In genomic region chr1:30259631-30260030, GRCh38 we compare ENCODE assay signal across 38 cellular contexts.
"Had no signal": no experiment of that assay in that cellular context is flagged by ENCODE, and none has a peak within 500 bp of the region (broad histone marks: within the 10 kb centered on the region; RNA-seq: fewer than 3 reads in every experiment).

No MANE protein-coding gene starts in this region.

- H3K4me3 ChIP-seq: adrenal gland, body of pancreas, cardiac muscle cell had no signal

- H3K4me1 ChIP-seq: adrenal gland, body of pancreas had no signal

- H3K27me3 ChIP-seq: adrenal gland, body of pancreas, brain microvascular endothelial cell, cardiac muscle cell had no signal

- FAIRE-seq: astrocyte, bronchial epithelial cell, colon, TTC549 had no signal

- H3K27ac ChIP-seq: adrenal gland, body of pancreas, brain microvascular endothelial cell, cardiac muscle cell, VCaP had no signal

- H3K4me1 Mint-ChIP-seq: activated B cell treated with CpG ODN at 0.5 μM for 24 hours; activated CD4-positive, alpha-beta T cell treated with anti-CD3 and anti-CD28 coated beads, Interleukin-2, amount 10 ng/mL, durations not matched to agents 24 days and 14 days; activated naive CD8-positive, alpha-beta T cell treated with anti-CD3 and anti-CD28 coated beads for 36 hours; central memory CD8-positive, alpha-beta T cell had no signal

- H3K9me3 ChIP-seq: adrenal gland, body of pancreas had no signal

- DNase-seq: activated B cell treated with CpG ODN at 0.5 μM for 24 hours; activated CD4-positive, alpha-beta memory T cell treated with anti-CD3 and anti-CD28 coated beads for 36 hours; activated CD4-positive, alpha-beta T cell treated with anti-CD3 and anti-CD28 coated beads for 4 hours; activated CD4-positive, alpha-beta T cell treated with anti-CD3 and anti-CD28 coated beads, Interleukin-2, amount 10 ng/mL, durations not matched to agents 24 days and 14 days; activated CD4-positive, alpha-beta T cell treated with anti-CD3 and anti-CD28 coated beads, Interleukin-2, amount 50 U/mL, for 1 hour; activated CD4-positive, alpha-beta T cell treated with anti-CD3 and anti-CD28 coated beads, Interleukin-2, amount 50 U/mL, for 4 hours; activated CD4-positive, CD25-positive, alpha-beta regulatory T cell treated with anti-CD3 and anti-CD28 coated beads, Interleukin-2, amount 50 U/mL, for 72 hours; activated CD8-positive, alpha-beta memory T cell treated with anti-CD3 and anti-CD28 coated beads, Interleukin-2, amount 50 U/mL, for 4 hours; activated CD8-positive, alpha-beta T cell treated with anti-CD3 and anti-CD28 coated beads for 36 hours; activated effector memory CD4-positive, alpha-beta T cell treated with anti-CD3 and anti-CD28 coated beads, Interleukin-2, amount 50 U/mL, for 16 hours; activated gamma-delta T cell treated with Interleukin-2 at 50 U/mL for 16 hours; activated naive CD4-positive, alpha-beta T cell; activated naive CD4-positive, alpha-beta T cell treated with anti-CD3 and anti-CD28 coated beads for 36 hours; activated naive CD4-positive, alpha-beta T cell treated with anti-CD3 and anti-CD28 coated beads, Interleukin-2, amount 50 U/mL, for 16 hours; activated naive CD8-positive, alpha-beta T cell treated with anti-CD3 and anti-CD28 coated beads for 36 hours; activated T-cell treated with anti-CD3 and anti-CD28 coated beads, Interleukin-2, amount 50 U/mL, for 24 hours; activated T-cell treated with anti-CD3 and anti-CD28 coated beads, Interleukin-2, amount 50 U/mL, for 48 hours; adrenal gland; amniotic stem cell; aorta; body of pancreas; brain microvascular endothelial cell; caudate nucleus; cerebellar nuclear complex; T-helper 1 cell; T-helper 2 cell; T-helper 9 cell had no signal

- H3K36me3 ChIP-seq: adrenal gland, brain microvascular endothelial cell, cardiac muscle cell had no signal

- H3K9me3 Mint-ChIP-seq: activated B cell treated with CpG ODN at 0.5 μM for 24 hours; activated CD4-positive, alpha-beta memory T cell treated with anti-CD3 and anti-CD28 coated beads for 36 hours; activated CD4-positive, alpha-beta T cell treated with anti-CD3 and anti-CD28 coated beads, Interleukin-2, amount 10 ng/mL, durations not matched to agents 24 days and 14 days; activated naive CD4-positive, alpha-beta T cell treated with anti-CD3 and anti-CD28 coated beads for 36 hours; activated T-cell treated with anti-CD3 and anti-CD28 coated beads, Interleukin-2, amount 50 U/mL, for 24 hours; activated T-helper 2 cell treated with anti-CD3 and anti-CD28 coated beads, Interferon-gamma antibody, Interleukin-2, Interleukin-4, amounts not matched to agents 10 μg/mL and 5 μg/mL and 100 μg/mL, durations not matched to agents 14 hours and 24 hours and 36 hours; T-helper 1 cell treated with Interleukin-12 subunit alpha and Interleukin-12 subunit beta and Interleukin-4 antibody, amounts not matched to agents 30 μg/mL and 1 μg/mL, for 36 hours; T-helper 2 cell treated with Interferon-gamma antibody and Interleukin-4, amounts not matched to agents 5 μg/mL and 100 μg/mL, for 36 hours had no signal

- H3K27ac Mint-ChIP-seq: activated B cell treated with CpG ODN at 0.5 μM for 24 hours; activated CD4-positive, alpha-beta memory T cell treated with anti-CD3 and anti-CD28 coated beads for 36 hours; activated CD4-positive, alpha-beta T cell treated with anti-CD3 and anti-CD28 coated beads, Interleukin-2, amount 10 ng/mL, durations not matched to agents 24 days and 14 days; activated CD8-positive, alpha-beta T cell treated with anti-CD3 and anti-CD28 coated beads for 36 hours; activated naive CD4-positive, alpha-beta T cell treated with anti-CD3 and anti-CD28 coated beads for 36 hours; activated naive CD4-positive, alpha-beta T cell treated with anti-CD3 and anti-CD28 coated beads, Interleukin-2, amount 50 U/mL, for 72 hours; activated naive CD8-positive, alpha-beta T cell treated with anti-CD3 and anti-CD28 coated beads for 36 hours; activated T-cell treated with anti-CD3 and anti-CD28 coated beads, Interleukin-2, amount 50 U/mL, for 24 hours; activated T-helper 2 cell treated with anti-CD3 and anti-CD28 coated beads, Interferon-gamma antibody, Interleukin-2, Interleukin-4, amounts not matched to agents 10 μg/mL and 5 μg/mL and 100 μg/mL, durations not matched to agents 14 hours and 24 hours and 36 hours; T-helper 1 cell treated with Interleukin-12 subunit alpha and Interleukin-12 subunit beta and Interleukin-4 antibody, amounts not matched to agents 30 μg/mL and 1 μg/mL, for 36 hours; T-helper 2 cell treated with Interferon-gamma antibody and Interleukin-4, amounts not matched to agents 5 μg/mL and 100 μg/mL, for 36 hours had no signal

- ATAC-seq: activated CD8-positive, alpha-beta T cell treated with anti-CD3 and anti-CD28 coated beads for 36 hours; activated naive CD4-positive, alpha-beta T cell treated with anti-CD3 and anti-CD28 coated beads, Interleukin-2, amount 50 U/mL, for 72 hours; body of pancreas had no signal

- H3K36me3 Mint-ChIP-seq: activated CD4-positive, alpha-beta memory T cell treated with anti-CD3 and anti-CD28 coated beads for 36 hours; activated naive CD4-positive, alpha-beta T cell treated with anti-CD3 and anti-CD28 coated beads, Interleukin-2, amount 50 U/mL, for 72 hours; activated naive CD8-positive, alpha-beta T cell treated with anti-CD3 and anti-CD28 coated beads for 36 hours had no signal

- H3K4me3 Mint-ChIP-seq: activated B cell treated with CpG ODN at 0.5 μM for 24 hours; activated CD4-positive, alpha-beta memory T cell treated with anti-CD3 and anti-CD28 coated beads for 36 hours; activated CD4-positive, alpha-beta T cell treated with anti-CD3 and anti-CD28 coated beads, Interleukin-2, amount 10 ng/mL, durations not matched to agents 24 days and 14 days; activated CD8-positive, alpha-beta T cell treated with anti-CD3 and anti-CD28 coated beads for 36 hours; activated naive CD4-positive, alpha-beta T cell treated with anti-CD3 and anti-CD28 coated beads for 36 hours; activated naive CD8-positive, alpha-beta T cell treated with anti-CD3 and anti-CD28 coated beads for 36 hours; activated T-cell treated with anti-CD3 and anti-CD28 coated beads, Interleukin-2, amount 50 U/mL, for 24 hours; central memory CD8-positive, alpha-beta T cell; T-helper 1 cell treated with Interleukin-12 subunit alpha and Interleukin-12 subunit beta and Interleukin-4 antibody, amounts not matched to agents 30 μg/mL and 1 μg/mL, for 36 hours; T-helper 2 cell treated with Interferon-gamma antibody and Interleukin-4, amounts not matched to agents 5 μg/mL and 100 μg/mL, for 36 hours had no signal
